In genomic region chr11:31958086-31958735, GRCh38 we compare ENCODE assay signal across 8 cellular contexts.
DNase-seq lines count a peak whose midpoint lies in the region; ATAC-seq, FAIRE-seq and TF ChIP-seq lines count a peak whose summit lies in the region.

No MANE protein-coding gene starts in this region.

- peak; percentile 78 for DNase-seq in AG08395 (ENCODE audit: low spot score)
- DNase-seq in NT2/D1 (ENCODE audit: low read depth, low spot score): peak; percentile 35
- peak; percentile 21 for DNase-seq in activated T-helper 9 cell treated with anti-CD3 and anti-CD28 coated beads, Interleukin-2, amount 50 U/mL, for 16 hours (ENCODE audit: low read depth)
- peak; percentile 54 for DNase-seq in germinal center (ENCODE audit: low spot score)
- DNase-seq in pancreas: peak in 5 of 6 donors; percentile 10 to 82 (median 47)
- no peak for DNase-seq in ureter (ENCODE audit: low spot score)

- H3K4me3 ChIP-seq in NT2/D1 (ENCODE audit: insufficient read length, low read depth): no peak overlapping the region
- no peak overlapping the region for H3K4me3 ChIP-seq in pancreas

- no peaks in the 10 kb centered on the region for H3K9me3 ChIP-seq in NT2/D1 (ENCODE audit: insufficient read depth, low read length)
- H3K9me3 ChIP-seq in pancreas: no peaks in the 10 kb centered on the region

- H3K27me3 ChIP-seq in NT2/D1 (ENCODE audit: insufficient read depth, insufficient read length): no peaks in the 10 kb centered on the region
- H3K27me3 ChIP-seq in pancreas: no peaks in the 10 kb centered on the region

- H3K9ac ChIP-seq in NT2/D1 (ENCODE audit: insufficient read length, low read depth): no peak overlapping the region

- FAIRE-seq in pancreas (lab: Jason Lieb, UNC): no peak

- H3K36me3 ChIP-seq in NT2/D1 (ENCODE audit: insufficient read depth, insufficient read length, low read length) (no peaks in the 10 kb centered on the region), pancreas (no peaks in the 10 kb centered on the region)

- no peak overlapping the region for H3K27ac ChIP-seq in pancreas

- ATAC-seq in GM18519 (IDR thresholded peaks at IDR 0.05; ENCODE audit: low FRiP score, unreplicated experiment) (peak; percentile 80), HG02970 (IDR thresholded peaks at IDR 0.05; ENCODE audit: low FRiP score, unreplicated experiment) (peak; percentile 63), pancreas (peak in 3 of 4 donors; percentile 75 to 87 (median 77))

- intact Hi-C loops in pancreas (cut with DNase I): no loop called here

- H3K4me1 ChIP-seq in NT2/D1 (ENCODE audit: insufficient read depth, insufficient read length) (no peaks in the 10 kb centered on the region), pancreas (no peaks in the 10 kb centered on the region)

- WGBS in pancreas, 2 donors: 27 to 32% methylated on average over 15 of the region's 15 CpGs

- peak; percentile 23 to 47 (median 42) for TF ChIP-seq CTCF in pancreas (IDR thresholded peaks at IDR 0.05)
